In the genomic region with DNA sequence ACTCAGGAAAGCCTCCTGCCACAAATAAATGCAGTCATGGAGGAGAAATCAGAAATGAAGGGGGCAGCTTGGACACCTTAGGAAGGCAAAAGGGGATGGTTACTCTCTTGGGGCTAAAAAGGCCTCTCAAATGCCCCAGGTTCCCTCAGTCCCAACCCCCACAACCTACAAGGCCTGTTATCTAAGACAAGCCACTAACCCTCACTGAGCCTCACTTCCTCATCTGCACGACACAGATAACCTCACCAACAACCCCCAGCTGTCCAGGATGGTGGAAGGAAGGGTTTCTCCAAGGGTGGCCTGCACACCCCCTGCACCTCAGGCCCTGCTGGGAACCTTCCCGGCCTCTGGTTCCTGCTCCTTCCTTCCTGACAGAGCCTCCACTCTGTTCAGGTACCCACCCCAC, we compare ENCODE assay signal across 14 cellular contexts. TPM values are rescaled to one million over a fixed set of nuclear protein-coding genes. Genes with fewer than 3 reads are reported as not detected.
DNase-seq lines count a peak whose midpoint lies in the region; ATAC-seq lines count a peak whose summit lies in the region.
"Had no signal": no experiment of that assay in that cellular context is flagged by ENCODE, and none has a peak within 500 bp of the region (broad histone marks: within the 10 kb centered on the region; RNA-seq: fewer than 3 reads in every experiment).

No MANE protein-coding gene starts in this region.

- no peaks in the 10 kb centered on the region for H3K27me3 ChIP-seq in BLaER1 treated with 17β-estradiol and CSF1 and Interleukin-3, amounts not matched to agents 10 nM and 100 nM

- no peaks in the 10 kb centered on the region for H4K20me1 ChIP-seq in BLaER1 treated with 17β-estradiol and CSF1 and Interleukin-3, amounts not matched to agents 10 nM and 100 nM

- H3K36me3 ChIP-seq in BLaER1 treated with 17β-estradiol and CSF1 and Interleukin-3, amounts not matched to agents 10 nM and 100 nM, result no peaks in the 10 kb centered on the region
- H3K36me3 ChIP-seq in mesodermal cell (ENCODE audit: control insufficient read depth, insufficient read depth, low read length), result no peaks in the 10 kb centered on the region
- H3K36me3 ChIP-seq: lower lobe of right lung had no signal

- no peak overlapping the region for H3K4me3 ChIP-seq in BLaER1 treated with 17β-estradiol and CSF1 and Interleukin-3, amounts not matched to agents 10 nM and 100 nM
- no peak overlapping the region for H3K4me3 ChIP-seq in mesodermal cell (ENCODE audit: extremely low read depth, insufficient read depth, low read length, poor library complexity, severe bottlenecking)
- H3K4me3 ChIP-seq: GM23248, lower lobe of right lung had no signal

- 0 out of 22 replicates have a peak overlapping the region, but pooled peaks of 1 of the 11 experiments have one; percentile 30 for H3K27ac ChIP-seq in BLaER1 treated with 17β-estradiol and CSF1 and Interleukin-3, amounts not matched to agents 10 nM and 100 nM
- H3K27ac ChIP-seq in mesodermal cell (ENCODE audit: low read depth, low read length, severe bottlenecking), result peak overlapping the region; percentile 66
- H3K27ac ChIP-seq: GM23248, lower lobe of right lung had no signal

- peaks cover 5 to 23% (median 16%) of the 10 kb centered on the region in 10 experiments; a peak in 16 of 20 replicates for H3K4me1 ChIP-seq in BLaER1 treated with 17β-estradiol and CSF1 and Interleukin-3, amounts not matched to agents 10 nM and 100 nM
- H3K4me1 ChIP-seq in mesodermal cell (ENCODE audit: control insufficient read depth, insufficient read depth, low read length, poor library complexity, severe bottlenecking), result peaks cover 51% of the 10 kb centered on the region

- DNase-seq in UCSD-AML1 (lab: John Stamatoyannopoulos, UW; ENCODE audit: unreplicated experiment), result peak; percentile 71
- DNase-seq in GM19238 (ENCODE audit: insufficient read length, low spot score), result no peak
- no peak for DNase-seq in putamen (ENCODE audit: low spot score)
- no peak for DNase-seq in SW480 (ENCODE audit: low spot score)
- DNase-seq in stimulated activated naive CD4-positive, alpha-beta T cell (lab: John Stamatoyannopoulos, UW), result no peak
- DNase-seq: activated CD4-positive, alpha-beta T cell treated with anti-CD3 and anti-CD28 coated beads for 48 hours; activated effector memory CD4-positive, alpha-beta T cell treated with Interleukin-2 at 50 U/mL for 16 hours; lower lobe of right lung; NCI-H187; SW 1271 had no signal

- ATAC-seq in HG03103 (IDR thresholded peaks at IDR 0.05; ENCODE audit: low read depth, unreplicated experiment), result peak; percentile 66

- WGBS in mesodermal cell (ENCODE audit: insufficient coverage in 2 of 2), 2 experiments, result 67 to 83% methylated on average over 1 of the region's 2 CpGs

- no peak overlapping the region for H3K9ac ChIP-seq in BLaER1 treated with 17β-estradiol and CSF1 and Interleukin-3, amounts not matched to agents 10 nM and 100 nM
- H3K9ac ChIP-seq: GM23248 had no signal

- H3K9me3 ChIP-seq in BLaER1 treated with 17β-estradiol and CSF1 and Interleukin-3, amounts not matched to agents 10 nM and 100 nM (replicated peaks in 1 of 11), result no peaks in the 10 kb centered on the region
- no peaks in the 10 kb centered on the region for H3K9me3 ChIP-seq in mesodermal cell (ENCODE audit: control insufficient read depth, low read length)
- H3K9me3 ChIP-seq: lower lobe of right lung had no signal

- peak overlapping the region; percentile 5 to 64 (median 33); a peak in 17 of 22 replicates for H3K4me2 ChIP-seq in BLaER1 treated with 17β-estradiol and CSF1 and Interleukin-3, amounts not matched to agents 10 nM and 100 nM

RNA-seq across cellular contexts. Expression of a gene that starts 29.2 kb away (rescaled TPM):
- 22.8 TPM for polyA plus RNA-seq in mesodermal cell (2013, experiment 1 of 2)
- 20.8 TPM for polyA plus RNA-seq in mesodermal cell (2013, experiment 2 of 2)
